ENCODE assay signal across 17 cellular contexts in the genomic region with DNA sequence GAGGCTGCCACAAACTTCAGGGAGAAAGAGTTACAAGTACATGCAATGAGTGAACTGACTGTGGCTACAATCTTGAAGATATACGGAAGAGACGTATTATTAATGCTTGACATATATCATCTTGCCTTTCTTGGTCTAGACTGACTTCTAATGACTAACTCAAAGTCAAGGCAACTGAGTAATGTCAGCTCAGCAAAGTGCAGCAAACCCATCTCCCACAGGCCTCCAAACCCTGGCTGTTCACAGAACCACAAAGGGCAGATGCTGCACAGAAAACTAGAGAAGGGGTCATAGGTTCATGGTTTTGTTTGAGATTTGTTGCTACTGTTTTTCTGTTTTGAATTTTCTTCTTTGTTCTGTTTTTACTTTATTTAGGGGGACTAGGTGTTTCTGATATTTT. TPM values are rescaled to one million over a fixed set of nuclear protein-coding genes. Genes with fewer than 3 reads are reported as not detected.
DNase-seq lines count a peak whose midpoint lies in the region; ATAC-seq and TF ChIP-seq lines count a peak whose summit lies in the region.
"Had no signal": no experiment of that assay in that cellular context is flagged by ENCODE, and none has a peak within 500 bp of the region (broad histone marks: within the 10 kb centered on the region; RNA-seq: fewer than 3 reads in every experiment).

No MANE protein-coding gene starts in this region.

- H3K27ac ChIP-seq in RWPE2 (ENCODE audit: poor library complexity, severe bottlenecking) (peak overlapping the region; percentile 15), thymus (ENCODE audit: low read depth) (peak overlapping the region; percentile 33)
- H3K27ac ChIP-seq: left ventricle myocardium inferior, suprapubic skin had no signal

- peaks cover 62% of the 10 kb centered on the region for H3K36me3 Mint-ChIP-seq in activated naive CD4-positive, alpha-beta T cell treated with anti-CD3 and anti-CD28 coated beads, Interleukin-2, amount 50 U/mL, for 24 hours

- peak overlapping the region; percentile 60 for H3K4me3 Mint-ChIP-seq in activated naive CD4-positive, alpha-beta T cell treated with anti-CD3 and anti-CD28 coated beads, Interleukin-2, amount 50 U/mL, for 24 hours
- H3K4me3 Mint-ChIP-seq: GM23338 had no signal

- H3K4me3 ChIP-seq in RWPE2 (ENCODE audit: severe bottlenecking), result no peak overlapping the region
- no peak overlapping the region for H3K4me3 ChIP-seq in astrocyte of the spinal cord (ENCODE audit: low read depth, low read length)
- no peak overlapping the region for H3K4me3 ChIP-seq in thymus (ENCODE audit: low read length)
- H3K4me3 ChIP-seq: GM23338, left ventricle myocardium inferior, suprapubic skin had no signal

- H3K36me3 ChIP-seq in RWPE2 (ENCODE audit: low read depth), result no peaks in the 10 kb centered on the region
- peaks cover 55% of the 10 kb centered on the region for H3K36me3 ChIP-seq in thymus (ENCODE audit: control insufficient read depth, insufficient read depth)
- H3K36me3 ChIP-seq: left ventricle myocardium inferior, suprapubic skin had no signal

- H3K4me1 ChIP-seq in RWPE2 (ENCODE audit: insufficient read depth, poor library complexity, severe bottlenecking) (peaks cover 5% of the 10 kb centered on the region), thymus (ENCODE audit: control insufficient read depth, insufficient read depth, low read length) (peaks cover 57% of the 10 kb centered on the region)
- H3K4me1 ChIP-seq: left ventricle myocardium inferior had no signal

- in situ Hi-C loops in astrocyte of the spinal cord (cut with HindIII; ENCODE audit: low sequenced_read_pairs), result no loop called here

- H3K9me3 Mint-ChIP-seq in activated naive CD4-positive, alpha-beta T cell treated with anti-CD3 and anti-CD28 coated beads, Interleukin-2, amount 50 U/mL, for 24 hours, result peaks cover 17% of the 10 kb centered on the region
- H3K9me3 Mint-ChIP-seq: GM23338 had no signal

- peak overlapping the region; percentile 93 for H3K27ac Mint-ChIP-seq in activated naive CD4-positive, alpha-beta T cell treated with anti-CD3 and anti-CD28 coated beads, Interleukin-2, amount 50 U/mL, for 24 hours
- H3K27ac Mint-ChIP-seq: GM23338 had no signal

- H3K9me3 ChIP-seq in RWPE2 (ENCODE audit: severe bottlenecking) (no peaks in the 10 kb centered on the region), thymus (ENCODE audit: control insufficient read depth) (no peaks in the 10 kb centered on the region)
- H3K9me3 ChIP-seq: left ventricle myocardium inferior, suprapubic skin had no signal

- DNase-seq in activated naive CD4-positive, alpha-beta T cell (lab: John Stamatoyannopoulos, UW), result no peak
- DNase-seq in RWPE2 (ENCODE audit: low spot score) (no peak), astrocyte of the spinal cord (ENCODE audit: low read depth, low spot score) (peak; percentile 12), omental fat pad (ENCODE audit: low spot score) (no peak), AG08396 (ENCODE audit: low spot score) (no peak)
- DNase-seq: activated CD4-positive, alpha-beta T cell treated with anti-CD3 and anti-CD28 coated beads, Interleukin-2, amount 50 U/mL, for 1 hour; activated effector memory CD4-positive, alpha-beta T cell treated with Interleukin-2 at 50 U/mL for 16 hours; DMS153; left ventricle myocardium inferior; NCI-H1930; SHP77 treated with DMSO at 0.1 percent for 48 hours had no signal

- WGBS in thymus, result 95% methylated on average over 2 of the region's 2 CpGs

- ATAC-seq in RWPE2 (ENCODE audit: low read depth) (no peak), HG03097 (IDR thresholded peaks at IDR 0.05; ENCODE audit: low FRiP score, unreplicated experiment) (no peak), omental fat pad (ENCODE audit: low FRiP score) (no peak)
- ATAC-seq: GM23338, HepG2 had no signal

- H3K27me3 Mint-ChIP-seq in activated naive CD4-positive, alpha-beta T cell treated with anti-CD3 and anti-CD28 coated beads, Interleukin-2, amount 50 U/mL, for 24 hours, result no peaks in the 10 kb centered on the region

- TF ChIP-seq CTCF in RWPE2 (IDR thresholded peaks at IDR 0.05; ENCODE audit: poor library complexity, severe bottlenecking) (no peak), astrocyte of the spinal cord (IDR thresholded peaks at IDR 0.05; ENCODE audit: low read depth, low read length) (no peak), omental fat pad (IDR thresholded peaks at IDR 0.05) (no peak)

- peaks cover 92% of the 10 kb centered on the region for H3K4me1 Mint-ChIP-seq in activated naive CD4-positive, alpha-beta T cell treated with anti-CD3 and anti-CD28 coated beads, Interleukin-2, amount 50 U/mL, for 24 hours
- H3K4me1 Mint-ChIP-seq: GM23338 had no signal

- H3K27me3 ChIP-seq in RWPE2 (ENCODE audit: insufficient read depth, poor library complexity, severe bottlenecking), result no peaks in the 10 kb centered on the region
- no peaks in the 10 kb centered on the region for H3K27me3 ChIP-seq in thymus (ENCODE audit: control insufficient read depth, insufficient read depth)
- H3K27me3 ChIP-seq: suprapubic skin had no signal

RNA-seq across cellular contexts. Expression of a gene that starts 21.0 kb away (rescaled TPM):
- polyA plus RNA-seq in thymus, result 167 TPM
- total RNA-seq in omental fat pad, result 10 to 100 TPM; 13.4 to 45.8 (median 23.7) TPM
- total RNA-seq: GM23338, HepG2 had no signal
- polyA plus RNA-seq: GM23338, HepG2 had no signal
